In the genomic region with DNA sequence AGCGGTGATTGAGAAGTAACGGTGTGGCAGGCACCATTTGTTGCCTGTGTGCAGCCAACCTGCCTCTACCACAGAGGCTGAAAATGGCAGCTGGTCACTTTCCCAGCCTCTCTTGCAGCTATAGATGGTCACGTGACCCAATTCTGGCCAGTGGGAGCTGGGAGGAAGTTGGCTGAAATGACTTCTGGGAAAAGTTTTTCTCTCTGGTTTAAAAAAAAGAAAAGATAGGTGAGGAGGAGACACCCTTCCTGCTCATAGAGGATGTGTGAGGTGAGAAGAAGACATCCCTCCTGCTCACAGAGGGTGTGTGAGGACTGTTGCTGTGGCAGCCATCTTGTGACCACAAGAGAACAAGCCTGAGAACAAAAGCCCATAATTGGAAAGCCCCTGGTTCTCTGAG, we compare ENCODE assay signal across 18 cellular contexts.
DNase-seq lines count a peak whose midpoint lies in the region; ATAC-seq, FAIRE-seq and TF ChIP-seq lines count a peak whose summit lies in the region.
"Had no signal": no experiment of that assay in that cellular context is flagged by ENCODE, and none has a peak within 500 bp of the region (broad histone marks: within the 10 kb centered on the region; RNA-seq: fewer than 3 reads in every experiment).

No MANE protein-coding gene starts in this region.

- no peak for TF ChIP-seq CTCF in CD4-positive, alpha-beta T cell (IDR thresholded peaks at IDR 0.05)

- H3K27ac Mint-ChIP-seq in CD4-positive, alpha-beta T cell, result peak overlapping the region; percentile 62
- H3K27ac Mint-ChIP-seq in activated CD4-positive, alpha-beta memory T cell treated with anti-CD3 and anti-CD28 coated beads for 36 hours, result no peak overlapping the region
- no peak overlapping the region for H3K27ac Mint-ChIP-seq in memory B cell
- H3K27ac Mint-ChIP-seq: endodermal cell had no signal

- no peak for TF ChIP-seq POLR2A in GM12891 (IDR thresholded peaks at IDR 0.05; ENCODE audit: low read depth, low read length)

- H3K36me3 Mint-ChIP-seq in CD4-positive, alpha-beta T cell (ENCODE audit: low read depth), result no peaks in the 10 kb centered on the region
- H3K36me3 Mint-ChIP-seq in activated CD4-positive, alpha-beta memory T cell treated with anti-CD3 and anti-CD28 coated beads for 36 hours, result peaks cover 6% of the 10 kb centered on the region
- H3K36me3 Mint-ChIP-seq in memory B cell, result peaks cover 3% of the 10 kb centered on the region

- H3K4me3 Mint-ChIP-seq in CD4-positive, alpha-beta T cell, result peak overlapping the region; percentile 11
- H3K4me3 Mint-ChIP-seq in activated CD4-positive, alpha-beta memory T cell treated with anti-CD3 and anti-CD28 coated beads for 36 hours, result no peak overlapping the region
- H3K4me3 Mint-ChIP-seq in memory B cell, result no peak overlapping the region
- H3K4me3 Mint-ChIP-seq: endodermal cell had no signal

- peak; percentile 71 for FAIRE-seq in GM12891 (lab: Jason Lieb, UNC)
- FAIRE-seq: GM19239 had no signal

- peak in 2 of 10 experiments; percentile 6 to 16 for DNase-seq in CD4-positive, alpha-beta T cell
- no peak for DNase-seq in GM12891 (ENCODE audit: insufficient read length, low spot score)
- DNase-seq in activated CD4-positive, alpha-beta memory T cell treated with anti-CD3 and anti-CD28 coated beads for 36 hours, result peak; percentile 15
- DNase-seq in memory B cell (ENCODE audit: low spot score in 2 of 2), result no peak
- no peak for DNase-seq in SW 1271 (lab: John Stamatoyannopoulos, UW)
- no peak for DNase-seq in SHP77 (lab: John Stamatoyannopoulos, UW)
- DNase-seq in NCI-H2227 treated with DMSO at 0.1 percent for 48 hours (lab: John Stamatoyannopoulos, UW), result no peak
- DNase-seq: activated CD4-positive, CD25-positive, alpha-beta regulatory T cell; amniotic stem cell; BE2C; DMS153; endodermal cell; HCEC 1CT; heart left ventricle; lower lobe of right lung had no signal

- H3K27me3 ChIP-seq in CD4-positive, alpha-beta T cell (ENCODE audit: control insufficient read depth, insufficient read depth, low read length), result no peaks in the 10 kb centered on the region
- H3K27me3 ChIP-seq: BE2C had no signal

- ATAC-seq in CD4-positive, alpha-beta T cell (ENCODE audit: poor library complexity), result peak; percentile 93
- peak; percentile 79 for ATAC-seq in memory B cell (ENCODE audit: low read depth)
- ATAC-seq: heart left ventricle, lower lobe of right lung had no signal

- H3K9me3 ChIP-seq in CD4-positive, alpha-beta T cell (ENCODE audit: control insufficient read depth, low read length), result peaks cover 13% of the 10 kb centered on the region
- H3K9me3 ChIP-seq: BE2C, prostate gland had no signal

- no peaks in the 10 kb centered on the region for H3K27me3 Mint-ChIP-seq in CD4-positive, alpha-beta T cell
- H3K27me3 Mint-ChIP-seq in activated CD4-positive, alpha-beta memory T cell treated with anti-CD3 and anti-CD28 coated beads for 36 hours, result peaks cover 3% of the 10 kb centered on the region
- peaks cover 7% of the 10 kb centered on the region for H3K27me3 Mint-ChIP-seq in memory B cell

- CTCF ChIA-PET in CD4-positive, alpha-beta T cell (lab: Charles Lee), result no interaction called here
- CTCF ChIA-PET in activated CD4-positive, alpha-beta memory T cell treated with anti-CD3 and anti-CD28 coated beads for 36 hours (lab: Charles Lee), result no interaction called here

- peaks cover 15% of the 10 kb centered on the region for H3K4me1 Mint-ChIP-seq in CD4-positive, alpha-beta T cell (ENCODE audit: low read depth)
- H3K4me1 Mint-ChIP-seq in activated CD4-positive, alpha-beta memory T cell treated with anti-CD3 and anti-CD28 coated beads for 36 hours (ENCODE audit: low read depth), result peaks cover 12% of the 10 kb centered on the region
- no peaks in the 10 kb centered on the region for H3K4me1 Mint-ChIP-seq in memory B cell

- POLR2A ChIA-PET in CD4-positive, alpha-beta T cell (lab: Charles Lee), result no interaction called here
- POLR2A ChIA-PET in activated CD4-positive, alpha-beta memory T cell treated with anti-CD3 and anti-CD28 coated beads for 36 hours (lab: Charles Lee), result no interaction called here

- no peaks in the 10 kb centered on the region for H3K9me3 Mint-ChIP-seq in CD4-positive, alpha-beta T cell
- H3K9me3 Mint-ChIP-seq in activated CD4-positive, alpha-beta memory T cell treated with anti-CD3 and anti-CD28 coated beads for 36 hours, result peaks cover 15% of the 10 kb centered on the region
- peaks cover 6% of the 10 kb centered on the region for H3K9me3 Mint-ChIP-seq in memory B cell

- intact Hi-C loops in CD4-positive, alpha-beta T cell (cut with DNase I, micrococcal nuclease), result no loop called here
- intact Hi-C loops in activated CD4-positive, alpha-beta memory T cell treated with anti-CD3 and anti-CD28 coated beads for 36 hours (cut with micrococcal nuclease), result loop anchor here (10.0 kb wide), 1 partner anchor 155 kb away; no protein-coding TSS in a partner anchor

- no peak overlapping the region for H3K27ac ChIP-seq in CD4-positive, alpha-beta T cell (ENCODE audit: low read depth, low read length)
- H3K27ac ChIP-seq: lower lobe of right lung, prostate gland, tibial nerve had no signal

TF ChIP-seq in GM12891, 5 proteins besides CTCF, POLR2A, EP300 and RAD21:
- TF ChIP-seq POLR2AphosphoS5 (IDR thresholded peaks at IDR 0.05; ENCODE audit: low read depth, low read length), result no peak
- TF ChIP-seq PAX5 (IDR thresholded peaks at IDR 0.05; ENCODE audit: insufficient read depth, low read length, severe bottlenecking), result no peak
- TF ChIP-seq POU2F2 (IDR thresholded peaks at IDR 0.05; ENCODE audit: low read depth, low read length), result no peak
- no peak for TF ChIP-seq TAF1 (IDR thresholded peaks at IDR 0.05; ENCODE audit: low read depth, low read length)
- no peak for TF ChIP-seq SPI1 (IDR thresholded peaks at IDR 0.05; ENCODE audit: low read depth, low read length)
